1 cellular context compared by ENCODE assay signal in genomic region chr13:34863360-34864135, GRCh38.
A peak's percentile ranks its signal among the peaks of the same experiment; 100 is the strongest.
TF ChIP-seq lines count a peak whose summit lies in the region.

No MANE protein-coding gene starts in this region.

TF ChIP-seq in HCT116, 20 proteins besides CTCF, POLR2A, EP300 and RAD21 (continued from another document):
- TF ChIP-seq ZBTB33 (IDR thresholded peaks at IDR 0.05; ENCODE audit: extremely low read depth, insufficient replicate concordance, low read length) (no peak), TCF7L2 (IDR thresholded peaks at IDR 0.05; ENCODE audit: borderline replicate concordance, extremely low read depth, insufficient read depth, insufficient read length) (peak; percentile 85), EZH2 (IDR thresholded peaks at IDR 0.05) (no peak), CEBPB (IDR thresholded peaks at IDR 0.05; ENCODE audit: low read depth) (peak; percentile 95), POLR2AphosphoS5 (IDR thresholded peaks at IDR 0.05; ENCODE audit: low read depth, low read length) (peak; percentile 23; the same call in 1 of the 2 replicates), REST (IDR thresholded peaks at IDR 0.05; ENCODE audit: low read depth) (no peak), EZH2phosphoT487 (IDR thresholded peaks at IDR 0.05; ENCODE audit: borderline replicate concordance) (no peak), FOSL1 (IDR thresholded peaks at IDR 0.05; ENCODE audit: low read depth) (peak; percentile 87), SP1 (IDR thresholded peaks at IDR 0.05; ENCODE audit: low read depth) (peak; percentile 83), EGR1 (IDR thresholded peaks at IDR 0.05; ENCODE audit: low read depth) (no peak), CBX3 (IDR thresholded peaks at IDR 0.05; ENCODE audit: low read depth) (0 out of 2 replicates have a peak, but pooled peaks have one; percentile 13), JUND (IDR thresholded peaks at IDR 0.05) (peak; percentile 87), YY1 (IDR thresholded peaks at IDR 0.05; ENCODE audit: extremely low read depth, insufficient replicate concordance, low read depth, low read length) (no peak), SIN3A (IDR thresholded peaks at IDR 0.05; ENCODE audit: low read depth) (no peak), ZFX (IDR thresholded peaks at IDR 0.05) (no peak), SRF (IDR thresholded peaks at IDR 0.05; ENCODE audit: low read depth) (0 out of 2 replicates have a peak, but pooled peaks have one; percentile 47), ATF3 (IDR thresholded peaks at IDR 0.05) (no peak), MAX (IDR thresholded peaks at IDR 0.05) (no peak; the same call in 1 of the 2 replicates), ELF1 (IDR thresholded peaks at IDR 0.05; ENCODE audit: borderline replicate concordance, low read depth) (no peak)
